ENCODE assay signal across 11 cellular contexts in genomic region chr12:118175823-118176447, GRCh38. TPM values are rescaled to one million over a fixed set of nuclear protein-coding genes. Genes with fewer than 3 reads are reported as not detected.
A peak's percentile ranks its signal among the peaks of the same experiment; 100 is the strongest.
DNase-seq lines count a peak whose midpoint lies in the region; ATAC-seq and TF ChIP-seq lines count a peak whose summit lies in the region.
"Had no signal": no experiment of that assay in that cellular context is flagged by ENCODE, and none has a peak within 500 bp of the region (broad histone marks: within the 10 kb centered on the region; RNA-seq: fewer than 3 reads in every experiment).

No MANE protein-coding gene starts in this region.

- H3K27me3 ChIP-seq in gastroesophageal sphincter: no peaks in the 10 kb centered on the region
- no peaks in the 10 kb centered on the region for H3K27me3 ChIP-seq in psoas muscle (ENCODE audit: insufficient read depth in 3 of 3, low read length in 2 of 3)
- H3K27me3 ChIP-seq in spleen (replicated peaks in 1 of 7): no peaks in the 10 kb centered on the region

- H3K4me3 ChIP-seq in gastroesophageal sphincter: no peak overlapping the region
- H3K4me3 ChIP-seq in psoas muscle: no peak overlapping the region
- H3K4me3 ChIP-seq in spleen: no peak overlapping the region

- no peak overlapping the region for H3K27ac ChIP-seq in gastroesophageal sphincter
- H3K27ac ChIP-seq in psoas muscle: no peak overlapping the region
- H3K27ac ChIP-seq in spleen: peak overlapping the region in 1 of 8 donors; percentile 17

- H3K4me1 ChIP-seq in gastroesophageal sphincter (no peaks in the 10 kb centered on the region), psoas muscle (no peaks in the 10 kb centered on the region), spleen (peaks cover 0 to 12% (median 0%) of the 10 kb centered on the region in 6 donors)

- no peak for TF ChIP-seq POLR2A in gastroesophageal sphincter (IDR thresholded peaks at IDR 0.05)
- TF ChIP-seq POLR2A in spleen (IDR thresholded peaks at IDR 0.05): no peak

- 88 to 89% methylated on average over 4 of the region's 4 CpGs for WGBS in gastroesophageal sphincter (ENCODE audit: low coverage in 1 of 2), 2 donors
- 90 to 96% (median 93%) methylated on average over 4 of the region's 4 CpGs for WGBS in psoas muscle, 3 donors
- 38 to 60% (median 49%) methylated on average over 4 of the region's 4 CpGs for WGBS in spleen, 5 donors

- peak; percentile 89 for ATAC-seq in GM18861 (IDR thresholded peaks at IDR 0.05; ENCODE audit: unreplicated experiment)
- ATAC-seq in GM21717 (IDR thresholded peaks at IDR 0.05; ENCODE audit: unreplicated experiment): peak; percentile 94
- ATAC-seq in HG03442 (IDR thresholded peaks at IDR 0.05; ENCODE audit: unreplicated experiment): peak; percentile 66
- peak; percentile 39 for ATAC-seq in gastroesophageal sphincter
- no peak for ATAC-seq in psoas muscle

- no peak for TF ChIP-seq CTCF in gastroesophageal sphincter (IDR thresholded peaks at IDR 0.05)
- no peak for TF ChIP-seq CTCF in psoas muscle (IDR thresholded peaks at IDR 0.05)
- TF ChIP-seq CTCF in spleen (IDR thresholded peaks at IDR 0.05 in 8 of 11, conservative IDR thresholded peaks at IDR 0.05 in 3 of 11): no peak

- TF ChIP-seq EP300 in gastroesophageal sphincter (IDR thresholded peaks at IDR 0.05): no peak

- intact Hi-C loops in psoas muscle (cut with DNase I) (no loop called here), spleen (cut with DNase I; ENCODE audit: low total_unique reads) (no loop called here)

- DNase-seq in psoas muscle (no peak), NCI-H510A (lab: John Stamatoyannopoulos, UW) (no peak), spleen (no peak), DMS79 (lab: John Stamatoyannopoulos, UW) (no peak)
- DNase-seq: activated gamma-delta T cell; central memory CD4-positive, alpha-beta T cell; NCI-H146 had no signal

- H3K9me3 ChIP-seq in gastroesophageal sphincter (no peaks in the 10 kb centered on the region), psoas muscle (no peaks in the 10 kb centered on the region), spleen (no peaks in the 10 kb centered on the region)

- H3K36me3 ChIP-seq in gastroesophageal sphincter: peaks cover 0 to 100% of the 10 kb centered on the region in 2 donors
- H3K36me3 ChIP-seq in psoas muscle (ENCODE audit: insufficient read depth in 1 of 2, low read depth in 1 of 2): peaks cover 11 to 97% of the 10 kb centered on the region in 2 donors
- H3K36me3 ChIP-seq in spleen: peaks cover 0 to 100% (median 72%) of the 10 kb centered on the region in 6 donors

RNA-seq across cellular contexts. Expression of gene PEBP1, which starts 40.0 kb away (rescaled TPM):
- total RNA-seq in gastroesophageal sphincter: 100 to 1,000 TPM; 294 to 370 (median 337) TPM
- 100 to 1,000 TPM; 211 to 326 (median 249) TPM for total RNA-seq in psoas muscle
- 100 to 1,000 TPM; 144 to 287 (median 258) TPM for polyA plus RNA-seq in psoas muscle
- total RNA-seq in spleen: 100 to 1,000 TPM in 6 of 7 donors, 10 to 100 TPM in 1; 99.5 to 179 (median 128) TPM
- 100 to 1,000 TPM; 149 to 201 (median 165) TPM for polyA plus RNA-seq in spleen

Comparison
In these comparisons a context has a peak if more than half of its experiments do, and no peak if none do; other contexts are left out.
1. ATAC-seq: peak in GM18861 (single experiment), GM21717 (single experiment), HG03442 (single experiment) and gastroesophageal sphincter (single experiment); none in psoas muscle (0 of 4).